12 cellular contexts compared by ENCODE assay signal in the genomic region with DNA sequence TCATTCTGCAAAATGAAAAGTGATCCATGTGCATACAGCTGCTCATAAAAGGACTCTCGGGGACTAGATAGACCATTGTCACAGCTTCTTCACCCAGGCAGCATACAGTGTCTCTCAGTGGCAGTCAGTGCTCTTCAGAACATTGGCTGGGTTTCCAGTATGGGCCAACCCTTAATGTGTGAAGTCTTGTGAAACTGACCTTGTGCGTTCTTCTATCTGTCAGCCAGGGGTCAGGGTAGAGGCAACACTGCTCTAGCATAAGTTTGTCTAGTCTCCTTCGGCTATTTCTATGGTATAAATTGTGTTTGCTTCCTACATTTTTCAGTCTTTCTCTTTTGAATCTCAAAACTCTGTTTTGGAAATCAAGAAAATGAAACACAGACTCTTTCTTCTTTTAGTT. TPM values are rescaled to one million over a fixed set of nuclear protein-coding genes. Genes with fewer than 3 reads are reported as not detected.
DNase-seq lines count a peak whose midpoint lies in the region; ATAC-seq, FAIRE-seq and TF ChIP-seq lines count a peak whose summit lies in the region.
"Had no signal": no experiment of that assay in that cellular context is flagged by ENCODE, and none has a peak within 500 bp of the region (broad histone marks: within the 10 kb centered on the region; RNA-seq: fewer than 3 reads in every experiment).

No MANE protein-coding gene starts in this region.

- intact Hi-C loops in pancreas (cut with DNase I): no loop called here

- H3K27me3 Mint-ChIP-seq in stimulated activated naive CD8-positive, alpha-beta T cell treated with anti-CD3 and anti-CD28 coated beads, Interleukin-15, amount 100 ng/mL, for 72 hours: no peaks in the 10 kb centered on the region

- no peaks in the 10 kb centered on the region for H3K36me3 ChIP-seq in WERI-Rb-1
- H3K36me3 ChIP-seq in pancreas: no peaks in the 10 kb centered on the region

- TF ChIP-seq CTCF in GM12874 (IDR thresholded peaks at IDR 0.05; ENCODE audit: insufficient read depth, low read depth, low read length) (peak; percentile 27; the same call in 1 of the 2 replicates), WERI-Rb-1 (IDR thresholded peaks at IDR 0.05; ENCODE audit: low read depth, low read length) (peak; percentile 31), pancreas (IDR thresholded peaks at IDR 0.05) (no peak)

- ATAC-seq in HG03280 (IDR thresholded peaks at IDR 0.05; ENCODE audit: unreplicated experiment) (peak; percentile 76), GM19395 (IDR thresholded peaks at IDR 0.05; ENCODE audit: unreplicated experiment) (no peak), pancreas (no peak)
- ATAC-seq in stimulated activated naive CD8-positive, alpha-beta T cell treated with anti-CD3 and anti-CD28 coated beads, Interleukin-15, amount 100 ng/mL, for 72 hours: no peak
- ATAC-seq: stimulated activated effector memory CD8-positive, alpha-beta T cell treated with anti-CD3 and anti-CD28 coated beads, Interleukin-12 subunit alpha, Interleukin-12 subunit beta, amount 100 ng/mL, for 72 hours had no signal

- DNase-seq in WERI-Rb-1 (no peak), myocyte (ENCODE audit: low read depth) (peak; percentile 12), hippocampal formation (lab: John Stamatoyannopoulos, UW) (no peak), pancreas (no peak)
- DNase-seq in stimulated activated naive CD8-positive, alpha-beta T cell treated with anti-CD3 and anti-CD28 coated beads, Interleukin-15, amount 100 ng/mL, for 72 hours: no peak
- DNase-seq: NCI-H2107, retina had no signal

- no peaks in the 10 kb centered on the region for H3K4me1 ChIP-seq in pancreas

- FAIRE-seq in pancreas (lab: Jason Lieb, UNC): no peak
- FAIRE-seq: astrocyte had no signal

- 52 to 74% methylated on average over 3 of the region's 3 CpGs for WGBS in pancreas, 2 donors

- H3K27me3 ChIP-seq in WERI-Rb-1 (ENCODE audit: insufficient read depth, low read depth, severe bottlenecking) (no peaks in the 10 kb centered on the region), pancreas (no peaks in the 10 kb centered on the region)

- no peak overlapping the region for H3K4me3 ChIP-seq in WERI-Rb-1 (ENCODE audit: low read depth, low read length)
- no peak overlapping the region for H3K4me3 ChIP-seq in pancreas

- H3K9me3 Mint-ChIP-seq in stimulated activated naive CD8-positive, alpha-beta T cell treated with anti-CD3 and anti-CD28 coated beads, Interleukin-15, amount 100 ng/mL, for 72 hours: no peaks in the 10 kb centered on the region
- H3K9me3 Mint-ChIP-seq: stimulated activated effector memory CD8-positive, alpha-beta T cell treated with anti-CD3 and anti-CD28 coated beads, Interleukin-12 subunit alpha, Interleukin-12 subunit beta, amount 100 ng/mL, for 72 hours had no signal

- H3K4me1 Mint-ChIP-seq in stimulated activated naive CD8-positive, alpha-beta T cell treated with anti-CD3 and anti-CD28 coated beads, Interleukin-15, amount 100 ng/mL, for 72 hours: no peaks in the 10 kb centered on the region
- H3K4me1 Mint-ChIP-seq: stimulated activated effector memory CD8-positive, alpha-beta T cell treated with anti-CD3 and anti-CD28 coated beads, Interleukin-12 subunit alpha, Interleukin-12 subunit beta, amount 100 ng/mL, for 72 hours had no signal

- H3K9me3 ChIP-seq in WERI-Rb-1 (ENCODE audit: severe bottlenecking) (peaks cover 7% of the 10 kb centered on the region), pancreas (no peaks in the 10 kb centered on the region)

- no peak overlapping the region for H3K27ac Mint-ChIP-seq in stimulated activated naive CD8-positive, alpha-beta T cell treated with anti-CD3 and anti-CD28 coated beads, Interleukin-15, amount 100 ng/mL, for 72 hours
- H3K27ac Mint-ChIP-seq: stimulated activated effector memory CD8-positive, alpha-beta T cell treated with anti-CD3 and anti-CD28 coated beads, Interleukin-12 subunit alpha, Interleukin-12 subunit beta, amount 100 ng/mL, for 72 hours had no signal

- H3K27ac ChIP-seq in WERI-Rb-1 (no peak overlapping the region), pancreas (no peak overlapping the region)

- no peak overlapping the region for H3K4me3 Mint-ChIP-seq in stimulated activated naive CD8-positive, alpha-beta T cell treated with anti-CD3 and anti-CD28 coated beads, Interleukin-15, amount 100 ng/mL, for 72 hours
- H3K4me3 Mint-ChIP-seq: stimulated activated effector memory CD8-positive, alpha-beta T cell treated with anti-CD3 and anti-CD28 coated beads, Interleukin-12 subunit alpha, Interleukin-12 subunit beta, amount 100 ng/mL, for 72 hours had no signal

RNA-seq across cellular contexts. Expression of a gene that starts 37.0 kb away (rescaled TPM):
- total RNA-seq in myocyte (not detected in 2 replicates), pancreas (1 to 10 TPM in 4 of 6 donors, under 1 TPM in 2; 0.74 to 4.2 (median 2.3) TPM)
- polyA plus RNA-seq in myocyte (2012): not detected
- under 1 TPM; 0.54 to 0.61 TPM for polyA plus RNA-seq in pancreas
- total RNA-seq: astrocyte had no signal

Comparison
In these comparisons a context has a peak if more than half of its experiments do, and no peak if none do; other contexts are left out.
1. CTCF ChIP-seq: peak in GM12874 (single experiment) and WERI-Rb-1 (single experiment); none in pancreas (0 of 4).